Comparison of ENCODE assay signal across 24 cellular contexts in the genomic region with DNA sequence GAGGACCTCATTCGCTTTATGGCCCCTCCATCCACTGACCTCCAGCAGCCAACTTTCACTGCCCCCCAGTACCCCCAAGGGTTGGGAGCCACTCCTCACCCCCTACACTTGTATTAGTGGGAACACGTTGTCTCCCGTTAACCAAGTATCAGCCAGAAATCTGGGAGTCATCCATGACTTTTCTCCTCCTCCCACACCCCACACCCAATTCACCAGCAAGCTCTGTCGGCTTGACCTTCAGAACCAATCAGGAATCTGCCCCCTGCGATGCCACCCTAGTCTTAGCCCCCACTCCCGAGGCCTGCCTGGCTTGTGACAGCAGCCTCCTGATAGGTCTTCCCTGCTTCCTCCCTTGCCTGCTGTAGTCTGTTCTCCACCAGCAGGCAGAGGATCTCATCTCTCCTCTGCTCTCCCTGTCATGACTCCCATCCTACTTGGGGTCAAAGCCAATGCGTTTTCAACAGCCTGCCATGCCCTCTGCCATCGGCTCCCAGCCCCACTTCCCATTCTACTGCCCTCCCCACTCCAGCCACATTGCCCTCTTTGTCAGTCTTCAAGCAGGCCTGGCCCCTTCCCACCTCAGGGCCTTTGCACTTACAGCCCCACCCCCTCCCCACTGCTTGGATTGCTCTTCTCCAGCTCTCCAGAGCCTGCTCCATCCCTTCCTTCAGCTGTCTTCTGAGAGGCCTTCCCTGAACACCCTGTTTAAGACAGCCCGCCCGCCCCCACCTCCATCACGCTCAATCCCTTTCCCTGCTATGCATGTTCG.
"Had no signal": no experiment of that assay in that cellular context is flagged by ENCODE, and none has a peak within 500 bp of the region (broad histone marks: within the 10 kb centered on the region; RNA-seq: fewer than 3 reads in every experiment).

No MANE protein-coding gene starts in this region.

- H3K36me3 ChIP-seq: MG63 had no signal

- H3K9me3 ChIP-seq: MG63 had no signal

- DNase-seq: activated CD4-positive, alpha-beta memory T cell treated with anti-CD3 and anti-CD28 coated beads for 36 hours; activated CD4-positive, alpha-beta T cell treated with anti-CD3 and anti-CD28 coated beads, Interleukin-2, amount 10 ng/mL, durations not matched to agents 7 days and 5 days; activated CD4-positive, CD25-positive, alpha-beta regulatory T cell; activated CD8-positive, alpha-beta memory T cell treated with anti-CD3 and anti-CD28 coated beads for 24 hours; activated effector memory CD4-positive, alpha-beta T cell treated with anti-CD3 and anti-CD28 coated beads, Interleukin-2, amount 50 U/mL, for 16 hours; activated naive CD4-positive, alpha-beta T cell treated with Interleukin-2 at 50 U/mL for 16 hours; activated T-cell treated with anti-CD3 and anti-CD28 coated beads, Interleukin-2, amount 50 U/mL, for 4 hours; aorta; MG63; NCI-H1105; NCI-H1436; NCI-H187; NCI-H2081; NCI-H510A treated with DMSO at 0.1 percent for 48 hours; NCI-H69; NK-92 treated with Interleukin-12 subunit alpha and Interleukin-12 subunit beta, amount 100 ng/mL, for 24 hours; OCI-M1; RPMI8226; T-cell; T-helper 2 cell; T1000 had no signal

- H3K9me3 Mint-ChIP-seq: activated CD4-positive, alpha-beta memory T cell treated with anti-CD3 and anti-CD28 coated beads for 36 hours; activated CD4-positive, alpha-beta T cell treated with anti-CD3 and anti-CD28 coated beads, Interleukin-2, amount 10 ng/mL, durations not matched to agents 7 days and 5 days; activated T-cell treated with anti-CD3 and anti-CD28 coated beads, Interleukin-2, amount 50 U/mL, for 4 hours; T-cell had no signal

- H3K27ac Mint-ChIP-seq: activated CD4-positive, alpha-beta memory T cell treated with anti-CD3 and anti-CD28 coated beads for 36 hours; activated CD4-positive, alpha-beta T cell treated with anti-CD3 and anti-CD28 coated beads, Interleukin-2, amount 10 ng/mL, durations not matched to agents 7 days and 5 days; T-cell had no signal

- ATAC-seq: activated T-cell treated with anti-CD3 and anti-CD28 coated beads, Interleukin-2, amount 50 U/mL, for 4 hours; Panc1; Right ventricle myocardium inferior; T-cell had no signal

- H3K36me3 Mint-ChIP-seq: activated CD4-positive, alpha-beta memory T cell treated with anti-CD3 and anti-CD28 coated beads for 36 hours; T-cell had no signal

- H3K4me3 Mint-ChIP-seq: activated CD4-positive, alpha-beta memory T cell treated with anti-CD3 and anti-CD28 coated beads for 36 hours; activated CD4-positive, alpha-beta T cell treated with anti-CD3 and anti-CD28 coated beads, Interleukin-2, amount 10 ng/mL, durations not matched to agents 7 days and 5 days; activated T-cell treated with anti-CD3 and anti-CD28 coated beads, Interleukin-2, amount 50 U/mL, for 4 hours; T-cell had no signal

- H3K4me1 Mint-ChIP-seq: activated CD4-positive, alpha-beta T cell treated with anti-CD3 and anti-CD28 coated beads, Interleukin-2, amount 10 ng/mL, durations not matched to agents 7 days and 5 days had no signal

- H3K27me3 ChIP-seq: MG63 had no signal

- H3K27me3 Mint-ChIP-seq: activated CD4-positive, alpha-beta memory T cell treated with anti-CD3 and anti-CD28 coated beads for 36 hours; T-cell had no signal

- H3K4me3 ChIP-seq: MG63, SK-N-MC had no signal
